ENCODE assay signal across 20 cellular contexts in the genomic region with DNA sequence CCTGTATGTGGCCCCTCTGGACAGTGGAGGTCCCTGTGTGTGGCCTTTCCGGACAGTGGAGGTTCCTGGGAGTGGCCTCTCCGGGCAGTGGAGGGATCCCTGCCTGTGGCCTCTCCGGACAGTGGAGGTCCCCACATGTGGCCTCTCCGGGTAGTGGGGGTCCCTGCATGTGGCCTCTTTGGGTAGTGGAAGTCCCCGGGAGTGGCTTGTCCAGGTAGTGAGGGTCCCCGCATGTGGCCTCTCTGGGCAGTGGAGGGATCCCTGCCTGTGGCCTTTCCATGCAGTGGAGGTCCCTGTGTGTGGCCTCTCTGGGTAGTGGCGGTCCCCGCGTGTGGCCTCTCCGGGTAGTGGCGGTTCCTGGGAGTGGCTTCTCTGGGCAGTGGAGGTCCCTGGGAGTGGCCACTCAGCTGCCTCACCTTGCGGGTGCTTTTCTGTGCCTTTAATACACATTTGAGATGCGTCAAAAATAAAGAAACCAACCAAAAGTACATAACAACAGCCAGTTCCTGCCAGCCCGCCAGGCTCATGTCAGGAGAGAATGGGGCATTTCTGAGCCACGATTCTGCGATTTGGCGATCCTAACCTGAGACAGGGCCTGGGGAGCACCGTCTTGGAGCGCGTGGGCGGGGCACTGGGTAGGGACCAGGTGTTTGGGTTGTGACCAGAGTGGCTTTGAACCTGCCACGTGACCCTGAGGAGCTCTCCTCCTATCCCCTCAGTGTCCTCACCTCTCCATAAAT.
A peak's percentile ranks its signal among the peaks of the same experiment; 100 is the strongest.
DNase-seq lines count a peak whose midpoint lies in the region; ATAC-seq and TF ChIP-seq lines count a peak whose summit lies in the region.
"Had no signal": no experiment of that assay in that cellular context is flagged by ENCODE, and none has a peak within 500 bp of the region (broad histone marks: within the 10 kb centered on the region; RNA-seq: fewer than 3 reads in every experiment).

No MANE protein-coding gene starts in this region.

- TF ChIP-seq CTCF in BE2C (IDR thresholded peaks at IDR 0.05; ENCODE audit: low read depth, low read length) (no peak), dorsolateral prefrontal cortex (IDR thresholded peaks at IDR 0.05 in 54 of 56, conservative IDR thresholded peaks at IDR 0.05 in 2 of 56; ENCODE audit: low read depth in 1 of 56, partially characterized antibody in 56 of 56) (no peak), colonic mucosa (IDR thresholded peaks at IDR 0.05) (no peak)

- no peaks in the 10 kb centered on the region for H3K27me3 Mint-ChIP-seq in stimulated activated memory B cell treated with anti-CD40 and anti-IgM and Interleukin-4, amounts not matched to agents 10 μg/mL and 1 μg/mL and 100 μg/mL, for 72 hours
- H3K27me3 Mint-ChIP-seq: CD4-positive, alpha-beta T cell had no signal

- H3K27ac Mint-ChIP-seq in stimulated activated memory B cell treated with anti-CD40 and anti-IgM and Interleukin-4, amounts not matched to agents 10 μg/mL and 1 μg/mL and 100 μg/mL, for 72 hours: no peak overlapping the region
- H3K27ac Mint-ChIP-seq: CD4-positive, alpha-beta T cell had no signal

- H3K36me3 ChIP-seq in BE2C (no peaks in the 10 kb centered on the region), colonic mucosa (no peaks in the 10 kb centered on the region)

- intact Hi-C loops in dorsolateral prefrontal cortex (cut with DNase I) (no loop called here), colonic mucosa (cut with DNase I) (no loop called here)

- H3K9ac ChIP-seq in colonic mucosa (ENCODE audit: low read depth in 2 of 2, low read length in 2 of 2): no peak overlapping the region

- H3K27ac ChIP-seq in dorsolateral prefrontal cortex (peak overlapping the region in 46 of 59 donors; percentile 7 to 99 (median 92)), colonic mucosa (no peak overlapping the region)
- H3K27ac ChIP-seq: HL-60 had no signal

- H3K27me3 ChIP-seq in BE2C (no peaks in the 10 kb centered on the region), dorsolateral prefrontal cortex (peaks cover 0 to 4% (median 0%) of the 10 kb centered on the region in 45 donors), colonic mucosa (no peaks in the 10 kb centered on the region)

- DNase-seq in BE2C (no peak), NCI-H2171 (lab: John Stamatoyannopoulos, UW) (peak; percentile 20), dorsolateral prefrontal cortex (no peak), colonic mucosa (no peak), RKO (ENCODE audit: low spot score) (no peak), NAMALWA (ENCODE audit: low spot score) (no peak)
- DNase-seq: Caco-2; CD4-positive, alpha-beta T cell; DMS153; Karpas-422; NCI-H1048; NCI-H1436 treated with DMSO at 0.1 percent for 48 hours; NCI-H2029; NCI-H446 treated with DMSO at 0.1 percent for 48 hours; NCI-H69; SHP77 had no signal

- ATAC-seq in stimulated activated memory B cell treated with anti-CD40 and anti-IgM and Interleukin-4, amounts not matched to agents 10 μg/mL and 1 μg/mL and 100 μg/mL, for 72 hours: peak; percentile 19
- ATAC-seq: GM12878, SK-N-SH treated with all-trans-retinoic acid at 6 μM for 48 hours had no signal

- H3K9me3 ChIP-seq in BE2C: no peaks in the 10 kb centered on the region
- H3K9me3 ChIP-seq in colonic mucosa: no peaks in the 10 kb centered on the region
- H3K9me3 ChIP-seq: Caco-2 had no signal

- H3K9me3 Mint-ChIP-seq in stimulated activated memory B cell treated with anti-CD40 and anti-IgM and Interleukin-4, amounts not matched to agents 10 μg/mL and 1 μg/mL and 100 μg/mL, for 72 hours: peaks cover 6% of the 10 kb centered on the region
- H3K9me3 Mint-ChIP-seq: CD4-positive, alpha-beta T cell had no signal

- no peaks in the 10 kb centered on the region for H3K4me1 Mint-ChIP-seq in stimulated activated memory B cell treated with anti-CD40 and anti-IgM and Interleukin-4, amounts not matched to agents 10 μg/mL and 1 μg/mL and 100 μg/mL, for 72 hours

- H3K4me1 ChIP-seq in BE2C (peaks cover 26% of the 10 kb centered on the region), colonic mucosa (no peaks in the 10 kb centered on the region)
- H3K4me1 ChIP-seq: Caco-2 had no signal

- H3K36me3 Mint-ChIP-seq in stimulated activated memory B cell treated with anti-CD40 and anti-IgM and Interleukin-4, amounts not matched to agents 10 μg/mL and 1 μg/mL and 100 μg/mL, for 72 hours: no peaks in the 10 kb centered on the region

- no peak overlapping the region for H3K4me3 Mint-ChIP-seq in stimulated activated memory B cell treated with anti-CD40 and anti-IgM and Interleukin-4, amounts not matched to agents 10 μg/mL and 1 μg/mL and 100 μg/mL, for 72 hours
- H3K4me3 Mint-ChIP-seq: CD4-positive, alpha-beta T cell had no signal

- H3K4me3 ChIP-seq in BE2C (ENCODE audit: low read depth, low read length) (peak overlapping the region; percentile 27; the same call in 1 of the 2 replicates), dorsolateral prefrontal cortex (no peak overlapping the region), colonic mucosa (no peak overlapping the region)
- H3K4me3 ChIP-seq: GM12878 had no signal
